In the genomic region with DNA sequence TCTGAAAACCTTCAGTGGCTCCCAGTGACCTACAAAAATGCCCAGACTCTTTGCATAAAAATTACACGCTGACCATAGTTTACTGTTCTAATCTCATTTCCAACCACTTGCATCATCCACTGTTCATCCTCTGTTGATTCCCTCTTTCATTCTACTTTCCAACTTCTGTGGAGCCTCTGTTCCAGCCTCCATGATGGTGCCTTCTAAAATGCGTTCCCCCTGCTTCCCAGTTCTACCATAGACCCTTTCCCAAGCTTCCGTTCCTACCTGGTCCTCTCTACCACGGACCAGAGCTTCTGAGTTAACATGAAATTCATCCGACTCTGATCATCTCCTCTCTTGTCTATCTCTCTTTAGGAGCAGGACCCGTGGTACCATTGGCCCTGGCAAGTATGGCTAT, we compare ENCODE assay signal across 17 cellular contexts.
A peak's percentile ranks its signal among the peaks of the same experiment; 100 is the strongest.
DNase-seq lines count a peak whose midpoint lies in the region; ATAC-seq, FAIRE-seq and TF ChIP-seq lines count a peak whose summit lies in the region.
"Had no signal": no experiment of that assay in that cellular context is flagged by ENCODE, and none has a peak within 500 bp of the region (broad histone marks: within the 10 kb centered on the region; RNA-seq: fewer than 3 reads in every experiment).

No MANE protein-coding gene starts in this region.

- intact Hi-C loops in HepG2 (cut with micrococcal nuclease; ENCODE audit: unreplicated experiment) (no loop called here), K562 (cut with micrococcal nuclease) (no loop called here)

- H3K27me3 ChIP-seq in liver (ENCODE audit: control insufficient read depth in 4 of 4, insufficient read depth in 4 of 4, low read length in 3 of 4), result no peaks in the 10 kb centered on the region
- H3K27me3 ChIP-seq in HepG2 (ENCODE audit: control insufficient read depth in 1 of 2, insufficient read depth in 2 of 2, low read length in 2 of 2), result no peaks in the 10 kb centered on the region
- H3K27me3 ChIP-seq in K562 (ENCODE audit: control insufficient read depth in 2 of 2, insufficient read depth in 2 of 2, low read length in 2 of 2), result no peaks in the 10 kb centered on the region
- no peaks in the 10 kb centered on the region for H3K27me3 ChIP-seq in mesendoderm (ENCODE audit: insufficient read depth, low read length, poor library complexity)
- H3K27me3 ChIP-seq: BLaER1 had no signal

- no peaks in the 10 kb centered on the region for H3K9me3 ChIP-seq in liver (ENCODE audit: control insufficient read depth in 4 of 4, low read length in 3 of 4)
- H3K9me3 ChIP-seq in HepG2 (ENCODE audit: low read length), result no peaks in the 10 kb centered on the region
- no peaks in the 10 kb centered on the region for H3K9me3 ChIP-seq in K562 (replicated peaks; ENCODE audit: control insufficient read depth, insufficient read depth, low read depth, low read length)
- H3K9me3 ChIP-seq: BLaER1, Caco-2 had no signal

- TF ChIP-seq EP300 in HepG2 (IDR thresholded peaks at IDR 0.05; ENCODE audit: low read depth in 2 of 2, low read length in 2 of 2), result no peak
- no peak for TF ChIP-seq EP300 in HepG2 (CRISPR knock-in tag; IDR thresholded peaks at IDR 0.05; ENCODE audit: borderline replicate concordance)
- peak; percentile 37; the same call in 1 of the 2 replicates for TF ChIP-seq EP300 in K562 (IDR thresholded peaks at IDR 0.05; ENCODE audit: low read length)

- H3K79me2 ChIP-seq in HepG2 (ENCODE audit: insufficient read depth, low read length), result no peaks in the 10 kb centered on the region
- no peaks in the 10 kb centered on the region for H3K79me2 ChIP-seq in K562 (ENCODE audit: control insufficient read depth, insufficient read depth, low read length)
- no peaks in the 10 kb centered on the region for H3K79me2 ChIP-seq in mesendoderm (ENCODE audit: control insufficient read depth, insufficient read depth, low read length)

- no peak overlapping the region for H3K23ac ChIP-seq in mesendoderm (ENCODE audit: low read length)

- no peak overlapping the region for H3K4me3 ChIP-seq in liver (ENCODE audit: low read depth in 1 of 3, low read length in 3 of 3)
- H3K4me3 ChIP-seq in HepG2 (replicated peaks in 1 of 3; ENCODE audit: insufficient read depth in 1 of 3, low read depth in 2 of 3, low read length in 3 of 3), result no peak overlapping the region
- no peak overlapping the region for H3K4me3 ChIP-seq in K562
- H3K4me3 ChIP-seq in mesendoderm (ENCODE audit: low read length), result no peak overlapping the region
- H3K4me3 ChIP-seq: BLaER1, GM23248 had no signal

- DNase-seq in HepG2 (ENCODE audit: low spot score) (no peak), K562 (ENCODE audit: extremely low read depth in 1 of 4, low spot score in 3 of 4) (no peak), mesendoderm (no peak), NCI-H1694 treated with DMSO at 0.1 percent for 48 hours (lab: John Stamatoyannopoulos, UW) (no peak), H54 (ENCODE audit: insufficient read length, low spot score) (no peak)
- DNase-seq: AML-193; Caco-2; CD8-positive, alpha-beta memory T cell; DMS53; GF-D8; GM23248; H7 had no signal

- H3K4me1 ChIP-seq in liver (ENCODE audit: control insufficient read depth in 4 of 4, insufficient read depth in 4 of 4, low read length in 3 of 4), result peaks cover 2 to 25% (median 15%) of the 10 kb centered on the region in 4 donors
- H3K4me1 ChIP-seq in HepG2 (ENCODE audit: insufficient read depth, low read length), result peaks cover 7% of the 10 kb centered on the region
- no peaks in the 10 kb centered on the region; a peak in 1 of 5 replicates for H3K4me1 ChIP-seq in K562 (replicated peaks in 1 of 2; ENCODE audit: control insufficient read depth in 2 of 2, insufficient read depth in 2 of 2, low read length in 2 of 2)
- H3K4me1 ChIP-seq in mesendoderm (ENCODE audit: control insufficient read depth, low read depth, low read length), result no peaks in the 10 kb centered on the region
- H3K4me1 ChIP-seq: BLaER1, Caco-2 had no signal

- WGBS in liver, result 90% methylated on average over 6 of the region's 6 CpGs
- 20% methylated on average over 6 of the region's 6 CpGs for WGBS in HepG2 (ENCODE audit: low lambda C conversion rate)
- 7% methylated on average over 6 of the region's 6 CpGs for WGBS in K562 (ENCODE audit: insufficient coverage, low coverage, missing lambda C conversion rate)
- WGBS in mesendoderm (ENCODE audit: extremely low coverage, insufficient coverage, low lambda C conversion rate), result no CpG with 5 or more reads among the region's 6 CpGs

- H2BK5ac ChIP-seq in mesendoderm (ENCODE audit: low read length), result no peak overlapping the region

- H2BK120ac ChIP-seq in mesendoderm (ENCODE audit: low read depth, low read length), result no peak overlapping the region

- no peak overlapping the region for H3K4ac ChIP-seq in mesendoderm (ENCODE audit: low read depth, low read length)

- POLR2A ChIA-PET in HepG2 (lab: Yijun Ruan, JAX) (no interaction called here), K562 (lab: Yijun Ruan, JAX) (no interaction called here)

- BruUV-seq in HepG2 (replicated peaks; lab: Mats Ljungman, UMichigan) (no TSS peak), K562 (replicated peaks; lab: Mats Ljungman, UMichigan) (no TSS peak)

- H3K9me1 ChIP-seq in K562 (ENCODE audit: control insufficient read depth, insufficient read depth, low read length), result no peaks in the 10 kb centered on the region

- H3K9ac ChIP-seq in liver (ENCODE audit: low read depth in 1 of 2, low read length in 2 of 2), result no peak overlapping the region
- H3K9ac ChIP-seq in HepG2 (ENCODE audit: insufficient read depth, low read depth, low read length), result no peak overlapping the region
- H3K9ac ChIP-seq in K562 (ENCODE audit: insufficient read depth in 1 of 2, low read depth in 2 of 2, low read length in 2 of 2), result no peak overlapping the region
- no peak overlapping the region for H3K9ac ChIP-seq in mesendoderm (ENCODE audit: low read length)
- H3K9ac ChIP-seq: BLaER1, GM23248 had no signal

- CTCF ChIA-PET in HepG2 (lab: Yijun Ruan, JAX; ENCODE audit: low intra/inter-chr PET ratio, low total read pairs) (no interaction called here), K562 (lab: Yijun Ruan, JAX; ENCODE audit: low intra/inter-chr PET ratio) (no interaction called here)

- in situ Hi-C loops in HepG2 (cut with HindIII; ENCODE audit: extremely low pct_ligation_motif_present, low pct_unique_long_range_greater_than_20kb), result no loop called here
- in situ Hi-C loops in K562 (cut with MboI), result no loop called here

- no peak overlapping the region for H3K4me2 ChIP-seq in HepG2 (ENCODE audit: low read depth, low read length)
- H3K4me2 ChIP-seq in K562 (ENCODE audit: insufficient read depth, low read length), result no peak overlapping the region
- no peak overlapping the region for H3K4me2 ChIP-seq in mesendoderm (ENCODE audit: low read length)
- H3K4me2 ChIP-seq: BLaER1 had no signal

- FAIRE-seq in HepG2 (lab: Jason Lieb, UNC) (no peak), K562 (lab: Jason Lieb, UNC) (no peak), H54 (lab: Jason Lieb, UNC) (no peak)
- FAIRE-seq: GM19239 had no signal

- H2AFZ ChIP-seq in HepG2 (ENCODE audit: low read length), result no peak overlapping the region
- H2AFZ ChIP-seq in K562 (ENCODE audit: low read depth, low read length), result no peak overlapping the region
- H2AFZ ChIP-seq: GM23248 had no signal

- peak overlapping the region; percentile 13 for H4K8ac ChIP-seq in mesendoderm (ENCODE audit: low read depth, low read length)

- TF ChIP-seq POLR2A in HepG2 (IDR thresholded peaks at IDR 0.05; ENCODE audit: insufficient read depth in 1 of 2, low read depth in 2 of 2, low read length in 2 of 2), result no peak
- TF ChIP-seq POLR2A in K562 (conservative IDR thresholded peaks at IDR 0.05), result no peak
- TF ChIP-seq POLR2A in H54 (IDR thresholded peaks at IDR 0.05; ENCODE audit: low read depth, low read length), result no peak

- TF ChIP-seq CTCF in liver (IDR thresholded peaks at IDR 0.05; ENCODE audit: low read depth, low read length, missing input control) (no peak), HepG2 (CRISPR knock-in tag; IDR thresholded peaks at IDR 0.05) (no peak), K562 (IDR thresholded peaks at IDR 0.05 in 2 of 3, conservative IDR thresholded peaks at IDR 0.05 in 1 of 3; ENCODE audit: insufficient read depth in 2 of 3, low read depth in 1 of 3, low read length in 3 of 3) (no peak)

- no peak overlapping the region for H2AK5ac ChIP-seq in mesendoderm (ENCODE audit: low read length)

- H4K20me1 ChIP-seq in HepG2 (ENCODE audit: insufficient read depth, low read length), result no peaks in the 10 kb centered on the region
- H4K20me1 ChIP-seq in K562 (replicated peaks; ENCODE audit: control insufficient read depth, insufficient read depth, low read length), result no peaks in the 10 kb centered on the region
- H4K20me1 ChIP-seq: BLaER1 had no signal

- no peak overlapping the region for H4K5ac ChIP-seq in mesendoderm (ENCODE audit: low read length)

- TF ChIP-seq RAD21 in liver (IDR thresholded peaks at IDR 0.05) (peak in 1 of 2 donors; percentile 17), HepG2 (CRISPR knock-in tag; IDR thresholded peaks at IDR 0.05) (no peak), K562 (CRISPR knock-in tag; conservative IDR thresholded peaks at IDR 0.05 in 1 of 2, IDR thresholded peaks at IDR 0.05 in 1 of 2) (no peak)

- no peak overlapping the region for H3K18ac ChIP-seq in mesendoderm (ENCODE audit: low read length)

- ATAC-seq in HepG2, result no peak
- no peak for ATAC-seq in K562
- no peak for ATAC-seq in HG02610 (IDR thresholded peaks at IDR 0.05; ENCODE audit: unreplicated experiment)

- H3K36me3 ChIP-seq in liver (ENCODE audit: control insufficient read depth in 4 of 4, insufficient read depth in 3 of 4, low read depth in 1 of 4, low read length in 3 of 4) (peaks cover 0 to 7% (median 1%) of the 10 kb centered on the region in 4 donors), HepG2 (replicated peaks in 1 of 2; ENCODE audit: control insufficient read depth in 1 of 2, insufficient read depth in 2 of 2, low read length in 2 of 2) (no peaks in the 10 kb centered on the region), K562 (ENCODE audit: control insufficient read depth, insufficient read depth, low read length) (no peaks in the 10 kb centered on the region), mesendoderm (ENCODE audit: control insufficient read depth, insufficient read depth, low read length) (no peaks in the 10 kb centered on the region)
- H3K36me3 ChIP-seq: BLaER1 had no signal

- no peaks in the 10 kb centered on the region for H3K79me1 ChIP-seq in mesendoderm (ENCODE audit: low read length)

- no peak overlapping the region for H2BK15ac ChIP-seq in mesendoderm (replicated peaks; ENCODE audit: low read depth)

- H3K27ac ChIP-seq in liver (ENCODE audit: low read depth in 1 of 2, low read length in 2 of 2), result no peak overlapping the region
- no peak overlapping the region for H3K27ac ChIP-seq in HepG2 (ENCODE audit: extremely low read length, insufficient read depth, low read length)
- no peak overlapping the region for H3K27ac ChIP-seq in K562 (ENCODE audit: extremely low read depth, low read depth, low read length)
- H3K27ac ChIP-seq in mesendoderm (ENCODE audit: low read depth, low read length), result no peak overlapping the region
- H3K27ac ChIP-seq: 22Rv1, BLaER1, GM23248 had no signal

- no peak overlapping the region for H3K56ac ChIP-seq in mesendoderm (ENCODE audit: low read length)

TF ChIP-seq in HepG2, 621 proteins besides CTCF, POLR2A, EP300 and RAD21 (continues in another document):
- TF ChIP-seq EED (CRISPR knock-in tag; IDR thresholded peaks at IDR 0.05) (no peak), ZNF766 (CRISPR knock-in tag; IDR thresholded peaks at IDR 0.05; ENCODE audit: borderline replicate concordance) (no peak)

TF ChIP-seq in K562, 482 proteins besides CTCF, POLR2A, EP300 and RAD21 (continues in another document):
- TF ChIP-seq SRSF3 (IDR thresholded peaks at IDR 0.05; ENCODE audit: insufficient read depth, low read length), result no peak
